Comparison of ENCODE assay signal across 17 cellular contexts in the genomic region with DNA sequence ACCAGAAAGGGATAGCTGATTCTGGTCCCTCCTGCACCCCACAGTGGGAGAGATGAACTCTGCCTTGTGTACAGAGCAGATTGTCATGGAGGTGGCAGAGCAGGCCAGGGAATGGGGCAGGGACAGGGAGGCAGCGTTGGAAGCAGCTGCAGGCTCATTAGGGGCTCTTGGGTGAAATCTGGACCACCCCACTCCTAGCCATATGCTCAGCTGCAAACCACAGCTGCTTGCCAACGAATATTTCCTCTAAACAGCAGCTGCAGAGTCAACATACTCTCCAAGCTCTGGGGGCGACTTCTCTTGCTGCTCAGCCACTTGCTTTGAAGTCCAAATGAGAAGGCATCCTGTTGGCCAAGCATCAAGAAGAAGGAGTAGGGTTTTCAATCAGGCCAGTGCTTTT.
"Had no signal": no experiment of that assay in that cellular context is flagged by ENCODE, and none has a peak within 500 bp of the region (broad histone marks: within the 10 kb centered on the region; RNA-seq: fewer than 3 reads in every experiment).

No MANE protein-coding gene starts in this region.

- H3K4me3 Mint-ChIP-seq: activated T-cell treated with anti-CD3 and anti-CD28 coated beads, Interleukin-2, amount 50 U/mL, for 72 hours; central memory CD8-positive, alpha-beta T cell; nephron had no signal

- H3K4me1 ChIP-seq: ascending aorta, left lung, sigmoid colon, spleen, upper lobe of right lung had no signal

- H3K27me3 Mint-ChIP-seq: central memory CD8-positive, alpha-beta T cell had no signal

- H3K9me3 Mint-ChIP-seq: central memory CD8-positive, alpha-beta T cell had no signal

- H3K36me3 ChIP-seq: ascending aorta, left lung, sigmoid colon, spleen, upper lobe of right lung had no signal

- H3K27ac Mint-ChIP-seq: activated T-cell treated with anti-CD3 and anti-CD28 coated beads, Interleukin-2, amount 50 U/mL, for 72 hours; nephron had no signal

- H3K9me3 ChIP-seq: ascending aorta, left lung, sigmoid colon, spleen, upper lobe of right lung had no signal

- H3K4me1 Mint-ChIP-seq: central memory CD8-positive, alpha-beta T cell had no signal

- DNase-seq: activated CD4-positive, alpha-beta T cell treated with anti-CD3 and anti-CD28 coated beads, Interleukin-2, amount 50 U/mL, for 4 hours; activated effector memory CD4-positive, alpha-beta T cell treated with anti-CD3 and anti-CD28 coated beads, Interleukin-2, amount 50 U/mL, for 16 hours; activated naive CD4-positive, alpha-beta T cell treated with anti-CD3 and anti-CD28 coated beads, Interleukin-2, amount 50 U/mL, for 16 hours; activated T-cell treated with anti-CD3 and anti-CD28 coated beads, Interleukin-2, amount 50 U/mL, for 72 hours; head of caudate nucleus; left lung; mammary epithelial cell; midbrain; nucleus accumbens; sigmoid colon; spleen; stimulated activated naive CD4-positive, alpha-beta T cell; upper lobe of right lung had no signal

- H3K27ac ChIP-seq: ascending aorta, coronary artery, left lung, sigmoid colon, spleen, upper lobe of right lung had no signal

- H3K27me3 ChIP-seq: ascending aorta, left lung, sigmoid colon, spleen, upper lobe of right lung had no signal

- H3K4me3 ChIP-seq: ascending aorta, coronary artery, left lung, sigmoid colon, spleen, upper lobe of right lung had no signal

- ATAC-seq: activated T-cell treated with anti-CD3 and anti-CD28 coated beads, Interleukin-2, amount 50 U/mL, for 72 hours; left lung; upper lobe of right lung had no signal
